ENCODE assay signal across 8 cellular contexts in genomic region chr20:45290677-45291355, GRCh38. TPM values are rescaled to one million over a fixed set of nuclear protein-coding genes. Genes with fewer than 3 reads are reported as not detected.
A peak's percentile ranks its signal among the peaks of the same experiment; 100 is the strongest.
DNase-seq lines count a peak whose midpoint lies in the region; ATAC-seq and TF ChIP-seq lines count a peak whose summit lies in the region.

No MANE protein-coding gene starts in this region.

- peaks cover 49% of the 10 kb centered on the region for H3K27me3 Mint-ChIP-seq in type B pancreatic cell

- no peaks in the 10 kb centered on the region for H4K20me1 ChIP-seq in DOHH2 (ENCODE audit: control insufficient read depth, insufficient read depth, low read depth, low read length)

- H3K9me3 ChIP-seq in DOHH2 (ENCODE audit: control insufficient read depth, insufficient read depth, low read length) = no peaks in the 10 kb centered on the region
- peaks cover 6% of the 10 kb centered on the region; the same call in 1 of the 2 replicates for H3K9me3 ChIP-seq in MG63
- no peaks in the 10 kb centered on the region for H3K9me3 ChIP-seq in SJCRH30 (replicated peaks)
- H3K9me3 ChIP-seq in gastroesophageal sphincter = no peaks in the 10 kb centered on the region
- H3K9me3 ChIP-seq in ovary = no peaks in the 10 kb centered on the region

- ATAC-seq in gastroesophageal sphincter = peak; percentile 49
- ATAC-seq in HG02870 (IDR thresholded peaks at IDR 0.05; ENCODE audit: unreplicated experiment) = no peak

- H3K4me2 ChIP-seq in DOHH2 (ENCODE audit: low read length) = no peak overlapping the region

- intact Hi-C loops in ovary (cut with DNase I) = no loop called here

- no peaks in the 10 kb centered on the region for H3K79me2 ChIP-seq in DOHH2 (ENCODE audit: control insufficient read depth, low read length)

- no peak for TF ChIP-seq POLR2A in gastroesophageal sphincter (IDR thresholded peaks at IDR 0.05)
- no peak for TF ChIP-seq POLR2A in ovary (IDR thresholded peaks at IDR 0.05)

- no peaks in the 10 kb centered on the region for H3K9me2 ChIP-seq in DOHH2 (replicated peaks; ENCODE audit: control insufficient read depth, low read length)

- peak overlapping the region; percentile 27 for H3K27ac Mint-ChIP-seq in type B pancreatic cell

- TF ChIP-seq EP300 in gastroesophageal sphincter (IDR thresholded peaks at IDR 0.05) = no peak
- TF ChIP-seq EP300 in ovary (IDR thresholded peaks at IDR 0.05) = no peak

- TF ChIP-seq CTCF in DOHH2 (IDR thresholded peaks at IDR 0.05; ENCODE audit: low read depth, low read length, poor library complexity, severe bottlenecking) (peak; percentile 92), gastroesophageal sphincter (IDR thresholded peaks at IDR 0.05) (peak in 3 of 4 experiments; percentile 73 to 86 (median 77)), ovary (IDR thresholded peaks at IDR 0.05) (peak in 2 of 3 donors; percentile 40 to 55), type B pancreatic cell (conservative IDR thresholded peaks at IDR 0.05) (peak; percentile 89)

- no peaks in the 10 kb centered on the region for H3K36me3 Mint-ChIP-seq in type B pancreatic cell

- H3K4me1 Mint-ChIP-seq in type B pancreatic cell (ENCODE audit: unreplicated experiment) = peaks cover 15% of the 10 kb centered on the region

- 2 to 10% methylated on average over 2 to 6 of the region's 8 CpGs for WGBS in gastroesophageal sphincter (ENCODE audit: low coverage in 1 of 2), 2 donors
- WGBS in ovary, 3 donors = 21 to 22% (median 21%) methylated on average over 8 of the region's 8 CpGs

- H3K4me3 ChIP-seq in DOHH2 (ENCODE audit: low read length) (no peak overlapping the region), MG63 (no peak overlapping the region), SJCRH30 (no peak overlapping the region), gastroesophageal sphincter (no peak overlapping the region), ovary (no peak overlapping the region)

- peaks cover 6% of the 10 kb centered on the region; the same call in 1 of the 2 replicates for H3K27me3 ChIP-seq in DOHH2 (ENCODE audit: control insufficient read depth, low read length)
- no peaks in the 10 kb centered on the region for H3K27me3 ChIP-seq in MG63
- peaks cover 22% of the 10 kb centered on the region for H3K27me3 ChIP-seq in SJCRH30
- H3K27me3 ChIP-seq in gastroesophageal sphincter = peaks cover 38% of the 10 kb centered on the region
- no peaks in the 10 kb centered on the region for H3K27me3 ChIP-seq in ovary

- no peaks in the 10 kb centered on the region for H3K4me1 ChIP-seq in DOHH2 (ENCODE audit: control insufficient read depth, low read length)
- H3K4me1 ChIP-seq in SJCRH30 = no peaks in the 10 kb centered on the region; the same call in 1 of the 2 replicates
- H3K4me1 ChIP-seq in gastroesophageal sphincter = peaks cover 0 to 30% (median 12%) of the 10 kb centered on the region in 3 donors
- no peaks in the 10 kb centered on the region for H3K4me1 ChIP-seq in ovary (ENCODE audit: insufficient read depth)

- H3K4me3 Mint-ChIP-seq in type B pancreatic cell = peak overlapping the region; percentile 38

- DNase-seq in MG63 (peak; percentile 82), SJCRH30 (peak; percentile 79 to 96), ovary (peak; percentile 46 to 66 (median 56)), type B pancreatic cell (ENCODE audit: extremely low spot score, unreplicated experiment) (peak; percentile 84)
- DNase-seq in activated gamma-delta T cell treated with anti-CD3 and anti-CD28 coated beads, Interleukin-2, amount 50 U/mL, for 16 hours (ENCODE audit: low read depth) = peak; percentile 45

- no peaks in the 10 kb centered on the region for H3F3A ChIP-seq in DOHH2 (ENCODE audit: control insufficient read depth, insufficient read depth)

- no peaks in the 10 kb centered on the region for H3K9me3 Mint-ChIP-seq in type B pancreatic cell

- H3K27ac ChIP-seq in DOHH2 (ENCODE audit: low read depth, low read length) (no peak overlapping the region), SJCRH30 (no peak overlapping the region), gastroesophageal sphincter (no peak overlapping the region), ovary (no peak overlapping the region)

- no peaks in the 10 kb centered on the region for H3K36me3 ChIP-seq in DOHH2 (ENCODE audit: control insufficient read depth, low read length)
- no peaks in the 10 kb centered on the region for H3K36me3 ChIP-seq in MG63
- no peaks in the 10 kb centered on the region for H3K36me3 ChIP-seq in SJCRH30
- H3K36me3 ChIP-seq in gastroesophageal sphincter = no peaks in the 10 kb centered on the region
- H3K36me3 ChIP-seq in ovary = no peaks in the 10 kb centered on the region

RNA-seq across cellular contexts. Expression of gene RBPJL, which starts 15.8 kb away (rescaled TPM):
- not detected in 2 replicates for total RNA-seq in MG63 (2014; rRNA removed; shearing (Covaris generic); ENCODE audit: low replicate concordance)
- not detected in 2 replicates for total RNA-seq in SJCRH30 (2014; rRNA removed; shearing (Covaris generic))
- total RNA-seq in gastroesophageal sphincter (not detected), ovary (under 1 TPM in 2 of 7 donors, not detected in 5; 0.36 to 0.38 TPM), type B pancreatic cell (ENCODE audit: low replicate concordance) (not detected in 2 replicates)
- polyA plus RNA-seq in ovary = not detected

RNA-seq across cellular contexts. Expression of gene MATN4, which starts 17.3 kb away (rescaled TPM):
- not detected in 2 replicates for total RNA-seq in MG63 (2014; rRNA removed; shearing (Covaris generic); ENCODE audit: low replicate concordance)
- 0.18 TPM in 1 of 2 replicates, not detected in the other for total RNA-seq in SJCRH30 (2014; rRNA removed; shearing (Covaris generic))
- not detected for total RNA-seq in gastroesophageal sphincter
- under 1 TPM in 1 of 7 donors, not detected in 6; 0.10 TPM for total RNA-seq in ovary
- not detected for polyA plus RNA-seq in ovary
- 0.75 TPM in 1 of 2 replicates, not detected in the other for total RNA-seq in type B pancreatic cell (ENCODE audit: low replicate concordance)

RNA-seq across cellular contexts. Expression of gene SLPI, which starts 36.5 kb away (rescaled TPM):
- total RNA-seq in MG63 (2014; rRNA removed; shearing (Covaris generic); ENCODE audit: low replicate concordance) = 25.7 and 52.2 TPM in 2 replicates
- not detected in 2 replicates for total RNA-seq in SJCRH30 (2014; rRNA removed; shearing (Covaris generic))
- total RNA-seq in gastroesophageal sphincter (100 to 1,000 TPM in 1 of 4 donors, 10 to 100 TPM in 3; 26.1 to 251 (median 56.5) TPM), ovary (100 to 1,000 TPM in 2 of 7 donors, 10 to 100 TPM in 3, 1 to 10 TPM in 1, not detected in 1; 4.0 to 622 (median 33.3) TPM), type B pancreatic cell (ENCODE audit: low replicate concordance) (35.7 and 73.6 TPM in 2 replicates)
- polyA plus RNA-seq in ovary = 10 to 100 TPM; 16.6 to 45.5 TPM

RNA-seq across cellular contexts. Expression of gene SDC4, which starts 57.4 kb away (rescaled TPM):
- 204 and 214 TPM in 2 replicates for total RNA-seq in MG63 (2014; rRNA removed; shearing (Covaris generic); ENCODE audit: low replicate concordance)
- total RNA-seq in SJCRH30 (2014; rRNA removed; shearing (Covaris generic)) = 47.4 and 48.7 TPM in 2 replicates
- total RNA-seq in gastroesophageal sphincter (100 to 1,000 TPM in 1 of 4 donors, 10 to 100 TPM in 3; 75.1 to 182 (median 84.2) TPM), ovary (100 to 1,000 TPM in 1 of 7 donors, 10 to 100 TPM in 6; 12.9 to 269 (median 45.9) TPM), type B pancreatic cell (ENCODE audit: low replicate concordance) (67.2 and 133 TPM in 2 replicates)
- polyA plus RNA-seq in ovary = 10 to 100 TPM; 17.3 to 49.0 TPM
